Comparison of ENCODE assay signal across 8 cellular contexts in the genomic region with DNA sequence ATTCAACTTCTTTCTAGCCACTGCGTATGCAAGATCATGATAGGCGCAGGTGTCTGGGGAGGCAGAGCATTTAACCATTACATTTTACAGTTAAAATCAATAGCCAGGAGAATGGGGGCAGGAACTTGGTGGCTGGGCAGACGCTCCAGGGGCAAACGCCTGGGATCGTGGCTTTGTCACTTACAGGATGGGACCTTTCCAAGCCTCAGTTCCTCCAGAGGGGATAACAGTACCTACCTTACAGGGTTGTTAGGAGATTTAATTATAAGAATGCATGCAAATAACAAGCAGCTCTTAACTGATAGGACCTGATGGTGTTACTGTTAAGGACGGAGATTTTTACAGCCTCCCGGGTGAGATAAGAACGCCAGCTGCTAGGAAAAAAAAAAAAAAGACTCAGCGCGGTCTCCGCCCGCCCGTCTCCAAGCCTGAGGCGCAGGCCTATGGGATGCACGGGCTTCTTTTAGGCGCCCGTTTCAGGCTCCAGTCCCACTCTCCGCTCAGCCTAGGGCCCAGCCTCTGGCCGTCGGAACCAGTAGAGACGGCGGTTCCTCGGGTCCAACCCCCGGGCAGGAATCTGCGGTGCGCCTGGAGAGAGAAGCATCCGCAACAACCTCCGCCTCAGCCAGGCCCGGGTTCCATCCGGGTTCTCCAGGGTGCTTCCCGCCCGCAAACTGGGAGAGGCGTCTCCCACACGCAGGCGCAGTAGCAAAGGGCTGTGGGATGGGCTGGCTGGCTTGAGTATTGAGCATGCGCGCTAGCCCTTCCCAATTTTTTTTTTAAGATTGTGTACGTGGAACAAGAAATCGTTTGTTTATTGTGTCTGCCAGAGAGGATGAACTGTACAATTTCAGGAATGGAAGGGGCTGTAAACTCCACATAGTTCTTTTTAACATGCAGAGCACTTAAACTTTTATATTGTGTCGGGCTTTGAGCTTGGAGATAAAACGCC. TPM values are rescaled to one million over a fixed set of nuclear protein-coding genes. Genes with fewer than 3 reads are reported as not detected.
A peak's percentile ranks its signal among the peaks of the same experiment; 100 is the strongest.
DNase-seq lines count a peak whose midpoint lies in the region; ATAC-seq and TF ChIP-seq lines count a peak whose summit lies in the region.

Gene FAM200C (minus strand): TSS at position 653 of the 952 bp plus-strand sequence. CDS start 4,564 bp downstream, outside the sequence.

- no peaks in the 10 kb centered on the region for H4K20me1 ChIP-seq in BLaER1

- H3K27ac ChIP-seq in BLaER1: peak within 1 kb of the TSS; percentile 88
- peak within 1 kb of the TSS; percentile 83 for H3K27ac ChIP-seq in colonic mucosa

- peaks cover 35% of the 10 kb centered on the region for H3K36me3 ChIP-seq in BLaER1
- H3K36me3 ChIP-seq in colonic mucosa: peaks cover 11% of the 10 kb centered on the region

- ATAC-seq in GM19324 (IDR thresholded peaks at IDR 0.05; ENCODE audit: low FRiP score, unreplicated experiment) (peak; percentile 83), HG03457 (IDR thresholded peaks at IDR 0.05; ENCODE audit: unreplicated experiment) (peak; percentile 75), left colon (peak; percentile 96)
- ATAC-seq in activated CD4-positive, alpha-beta T cell treated with anti-CD3 and anti-CD28 coated beads for 36 hours: peak; percentile 87

- DNase-seq in NCI-H510A treated with DMSO at 0.1 percent for 48 hours (lab: John Stamatoyannopoulos, UW) (peak; percentile 82), colonic mucosa (peak; percentile 93), left colon (peak; percentile 89 to 95)
- peak; percentile 83 for DNase-seq in activated CD4-positive, alpha-beta T cell treated with anti-CD3 and anti-CD28 coated beads for 36 hours
- DNase-seq in stimulated activated CD4-positive, alpha-beta T cell treated with anti-CD3 and anti-CD28 coated beads, Interleukin-1b, Interleukin-23, amount 100 ng/mL, for 4 hours (ENCODE audit: low read depth in 2 of 2): peak; percentile 28 to 51

- CTCF ChIA-PET in activated CD4-positive, alpha-beta T cell treated with anti-CD3 and anti-CD28 coated beads for 36 hours (lab: Charles Lee): interaction anchor here (0.7 to 0.8 kb wide), 2 partner anchors 14 to 43 kb away, joined by 3 to 4 read pairs; no protein-coding TSS in a partner anchor

- no peaks in the 10 kb centered on the region for H3K9me3 Mint-ChIP-seq in activated CD4-positive, alpha-beta T cell treated with anti-CD3 and anti-CD28 coated beads for 36 hours (ENCODE audit: low read depth)

- H3K27me3 ChIP-seq in BLaER1: no peaks in the 10 kb centered on the region
- no peaks in the 10 kb centered on the region for H3K27me3 ChIP-seq in colonic mucosa

- peak within 1 kb of the TSS; percentile 78 for H3K4me3 ChIP-seq in BLaER1
- peak within 1 kb of the TSS; percentile 50 for H3K4me3 ChIP-seq in colonic mucosa

- POLR2A ChIA-PET in activated CD4-positive, alpha-beta T cell treated with anti-CD3 and anti-CD28 coated beads for 36 hours (lab: Charles Lee): no interaction called here

- H3K27ac Mint-ChIP-seq in activated CD4-positive, alpha-beta T cell treated with anti-CD3 and anti-CD28 coated beads for 36 hours: peak within 1 kb of the TSS; percentile 86

- H3K4me1 ChIP-seq in BLaER1: peaks cover 22% of the 10 kb centered on the region
- H3K4me1 ChIP-seq in colonic mucosa: peaks cover 8% of the 10 kb centered on the region

- H3K4me3 Mint-ChIP-seq in activated CD4-positive, alpha-beta T cell treated with anti-CD3 and anti-CD28 coated beads for 36 hours: peak within 1 kb of the TSS; percentile 86

- H3K36me3 Mint-ChIP-seq in activated CD4-positive, alpha-beta T cell treated with anti-CD3 and anti-CD28 coated beads for 36 hours (ENCODE audit: low read depth): peaks cover 18% of the 10 kb centered on the region

- no peaks in the 10 kb centered on the region for H3K9me3 ChIP-seq in BLaER1
- H3K9me3 ChIP-seq in colonic mucosa: no peaks in the 10 kb centered on the region

- no peak for TF ChIP-seq CTCF in colonic mucosa (IDR thresholded peaks at IDR 0.05)

- H3K27me3 Mint-ChIP-seq in activated CD4-positive, alpha-beta T cell treated with anti-CD3 and anti-CD28 coated beads for 36 hours: no peaks in the 10 kb centered on the region

- peaks cover 19% of the 10 kb centered on the region for H3K4me1 Mint-ChIP-seq in activated CD4-positive, alpha-beta T cell treated with anti-CD3 and anti-CD28 coated beads for 36 hours

- H3K9ac ChIP-seq in BLaER1 (peak within 1 kb of the TSS; percentile 90), colonic mucosa (ENCODE audit: low read depth in 2 of 2, low read length in 2 of 2) (peak within 1 kb of the TSS; percentile 71 to 83)

- intact Hi-C loops in activated CD4-positive, alpha-beta T cell treated with anti-CD3 and anti-CD28 coated beads for 36 hours (cut with DNase I, micrococcal nuclease): loop anchor here (1.0 to 10.0 kb wide), 4 partner anchors 19 to 955 kb away; partner anchors contain the start of genes SLU7 (in 2 of the 2) and PWWP2A (in 1 of the 2)
- intact Hi-C loops in colonic mucosa (cut with DNase I) (no loop called here), left colon (cut with DNase I, micrococcal nuclease) (no loop called here)

- H3K4me2 ChIP-seq in BLaER1: peak within 1 kb of the TSS; percentile 90

RNA-seq across cellular contexts. Expression of gene FAM200C, which starts in this region (rescaled TPM):
- 1 to 10 TPM in 1 of 2 experiments, under 1 TPM in 1; 0.91 to 1.3 TPM for total RNA-seq in activated CD4-positive, alpha-beta T cell treated with anti-CD3 and anti-CD28 coated beads for 36 hours
- total RNA-seq in colonic mucosa (1 to 10 TPM; 1.8 to 2.3 TPM), left colon (1 to 10 TPM; 1.3 to 1.8 TPM)

Comparison
In these comparisons a context has a peak if more than half of its experiments do, and no peak if none do; other contexts are left out.
1. Peak in every context shown above with its lines: DNase-seq, ATAC-seq, H3K4me3 ChIP-seq and H3K27ac ChIP-seq.
2. DNase-seq: peak in every context shown above with its lines; median percentile 93 in colonic mucosa; 92 in left colon; 83 in activated CD4-positive, alpha-beta T cell treated with anti-CD3 and anti-CD28 coated beads for 36 hours; 82 in NCI-H510A treated with DMSO at 0.1 percent for 48 hours; 40 in stimulated activated CD4-positive, alpha-beta T cell treated with anti-CD3 and anti-CD28 coated beads, Interleukin-1b, Interleukin-23, amount 100 ng/mL, for 4 hours.
3. intact Hi-C loops: an anchor here in activated CD4-positive, alpha-beta T cell treated with anti-CD3 and anti-CD28 coated beads for 36 hours (1.0 to 10.0 kb wide); none called in colonic mucosa and left colon.